In genomic region chr11:36075053-36075452, GRCh38 we compare ENCODE assay signal across 12 cellular contexts.
DNase-seq lines count a peak whose midpoint lies in the region; ATAC-seq and TF ChIP-seq lines count a peak whose summit lies in the region.
"Had no signal": no experiment of that assay in that cellular context is flagged by ENCODE, and none has a peak within 500 bp of the region (broad histone marks: within the 10 kb centered on the region; RNA-seq: fewer than 3 reads in every experiment).

No MANE protein-coding gene starts in this region.

- peak overlapping the region; percentile 81 for H3K27ac ChIP-seq in mesodermal cell (ENCODE audit: low read depth, low read length, severe bottlenecking)
- H3K27ac ChIP-seq: BLaER1 had no signal

- H3K9me3 ChIP-seq in mesodermal cell (ENCODE audit: control insufficient read depth, low read length): peaks cover 14% of the 10 kb centered on the region

- TF ChIP-seq CTCF in AG04449 (IDR thresholded peaks at IDR 0.05; ENCODE audit: insufficient read depth, low read length, missing control alignments): no peak
- TF ChIP-seq CTCF in cardiac fibroblast (IDR thresholded peaks at IDR 0.05; ENCODE audit: low read depth, low read length): no peak

- H3K36me3 ChIP-seq in mesodermal cell (ENCODE audit: control insufficient read depth, insufficient read depth, low read length): no peaks in the 10 kb centered on the region

- DNase-seq in AG04449 (ENCODE audit: low read depth, low spot score) (peak; percentile 94), HT1080 (ENCODE audit: low read depth) (peak; percentile 85), cardiac fibroblast (ENCODE audit: low read depth in 2 of 2) (peak; percentile 86 to 90), putamen (ENCODE audit: low spot score) (no peak), DMS53 (lab: John Stamatoyannopoulos, UW) (no peak)
- no peak for DNase-seq in effector CD8-positive, alpha-beta T cell (lab: John Stamatoyannopoulos, UW)
- DNase-seq: activated CD8-positive, alpha-beta memory T cell treated with anti-CD3 and anti-CD28 coated beads, Interleukin-2, amount 50 U/mL, for 4 hours; natural killer cell had no signal

- peaks cover 25% of the 10 kb centered on the region for H3K4me1 ChIP-seq in mesodermal cell (ENCODE audit: control insufficient read depth, insufficient read depth, low read length, poor library complexity, severe bottlenecking)

- whole genome bisulfite sequencing in mesodermal cell (ENCODE audit: insufficient coverage in 2 of 2), 2 experiments: 83 to 84% methylated on average over 2 of the region's 2 CpGs

- POLR2A ChIA-PET in AG04449 (lab: Yijun Ruan, JAX): interaction anchor here (1.1 to 1.6 kb wide), 2 partner anchors 13 to 253 kb away, joined by 5 to 6 read pairs; no protein-coding TSS in a partner anchor

- ATAC-seq in GM21825 (IDR thresholded peaks at IDR 0.05; ENCODE audit: unreplicated experiment): no peak
- ATAC-seq: natural killer cell, Right ventricle myocardium inferior had no signal

- CTCF ChIA-PET in AG04449 (lab: Yijun Ruan, JAX): interaction anchor here (0.7 to 1.6 kb wide), 6 partner anchors 10 to 418 kb away, joined by 3 to 5 read pairs (median 3); no protein-coding TSS in a partner anchor

- H3K4me3 ChIP-seq in AG04449 (ENCODE audit: low read depth, low read length): no peak overlapping the region
- no peak overlapping the region for H3K4me3 ChIP-seq in cardiac fibroblast (replicated peaks in 1 of 2; ENCODE audit: low read depth in 2 of 2, low read length in 2 of 2)
- no peak overlapping the region for H3K4me3 ChIP-seq in mesodermal cell (ENCODE audit: extremely low read depth, insufficient read depth, low read length, poor library complexity, severe bottlenecking)
- H3K4me3 ChIP-seq: BLaER1 had no signal

Comparison
In these comparisons a context has a peak if more than half of its experiments do, and no peak if none do; other contexts are left out.
1. DNase-seq: peak in AG04449 (single experiment), HT1080 (single experiment) and cardiac fibroblast (2 of 2); none in putamen (single experiment), effector CD8-positive, alpha-beta T cell (single experiment) and DMS53 (single experiment).